In genomic region chr20:63944078-63944941, GRCh38 we compare ENCODE assay signal across 28 cellular contexts. TPM values are rescaled to one million over a fixed set of nuclear protein-coding genes. Genes with fewer than 3 reads are reported as not detected.
DNase-seq lines count a peak whose midpoint lies in the region; ATAC-seq and TF ChIP-seq lines count a peak whose summit lies in the region.
"Had no signal": no experiment of that assay in that cellular context is flagged by ENCODE, and none has a peak within 500 bp of the region (broad histone marks: within the 10 kb centered on the region; RNA-seq: fewer than 3 reads in every experiment).

No MANE protein-coding gene starts in this region.

- H3K9ac ChIP-seq in neuronal stem cell (ENCODE audit: low read depth, low read length, poor library complexity), result no peak overlapping the region
- H3K9ac ChIP-seq: KMS-11, SK-N-SH had no signal

- H3K9me2 ChIP-seq in hepatocyte (replicated peaks; ENCODE audit: insufficient read depth), result no peaks in the 10 kb centered on the region
- H3K9me2 ChIP-seq: SK-N-SH had no signal

- H2BK12ac ChIP-seq in neuronal stem cell (ENCODE audit: low read length), result peak overlapping the region; percentile 58

- H3K4ac ChIP-seq in neuronal stem cell (ENCODE audit: low read length), result no peak overlapping the region

- H3K27ac ChIP-seq in left ventricle myocardium inferior (replicated peaks), result peak overlapping the region; percentile 98
- H3K27ac ChIP-seq in neuronal stem cell (replicated peaks; ENCODE audit: low read length), result no peak overlapping the region
- peak overlapping the region; percentile 77 for H3K27ac ChIP-seq in upper lobe of right lung
- H3K27ac ChIP-seq in hepatocyte, result no peak overlapping the region
- H3K27ac ChIP-seq: A549, ascending aorta, KMS-11, ovary, transverse colon had no signal

- peak overlapping the region; percentile 34 for H3K23ac ChIP-seq in neuronal stem cell (ENCODE audit: low read depth, low read length, poor library complexity)

- H3K36me3 ChIP-seq in left ventricle myocardium inferior (peaks cover 61% of the 10 kb centered on the region), neuronal stem cell (replicated peaks in 1 of 2; ENCODE audit: control insufficient read depth in 2 of 2, insufficient read depth in 2 of 2, low read length in 2 of 2) (peaks cover 39 to 66% of the 10 kb centered on the region in 2 donors), upper lobe of right lung (peaks cover 55% of the 10 kb centered on the region), hepatocyte (replicated peaks; ENCODE audit: insufficient read depth, low read depth) (no peaks in the 10 kb centered on the region)
- H3K36me3 ChIP-seq: ovary had no signal

- no peak overlapping the region for H3K4me3 Mint-ChIP-seq in chondrocyte (ENCODE audit: unreplicated experiment)
- H3K4me3 Mint-ChIP-seq: activated T-cell treated with anti-CD3 and anti-CD28 coated beads, Interleukin-2, amount 50 U/mL, for 4 hours; memory B cell; nephron progenitor cell had no signal

- no peaks in the 10 kb centered on the region for H3K9me3 Mint-ChIP-seq in chondrocyte (ENCODE audit: low read depth)
- H3K9me3 Mint-ChIP-seq: activated T-cell treated with anti-CD3 and anti-CD28 coated beads, Interleukin-2, amount 50 U/mL, for 4 hours; memory B cell; nephron progenitor cell had no signal

- WGBS in neuronal stem cell (ENCODE audit: extremely low coverage in 2 of 2, insufficient read length in 2 of 2, insufficient replicate concordance in 1 of 2), 2 donors, result no CpG with 5 or more reads among the region's 35 CpGs
- WGBS in hepatocyte (ENCODE audit: low lambda C conversion rate, missing lambda C conversion rate), result 97% methylated on average over 24 of the region's 35 CpGs

- no peak overlapping the region for H3K4me2 ChIP-seq in neuronal stem cell (ENCODE audit: insufficient read depth, low read length, poor library complexity, severe bottlenecking)
- H3K4me2 ChIP-seq in hepatocyte, result no peak overlapping the region
- H3K4me2 ChIP-seq: A549, KMS-11, SK-N-SH had no signal

- H3K9me3 ChIP-seq in left ventricle myocardium inferior (replicated peaks), result no peaks in the 10 kb centered on the region
- H3K9me3 ChIP-seq in neuronal stem cell (replicated peaks in 1 of 2; ENCODE audit: control insufficient read depth in 2 of 2, insufficient read depth in 1 of 2, low read depth in 1 of 2, low read length in 2 of 2), result no peaks in the 10 kb centered on the region
- H3K9me3 ChIP-seq in upper lobe of right lung, result no peaks in the 10 kb centered on the region
- H3K9me3 ChIP-seq in hepatocyte (ENCODE audit: low read depth), result no peaks in the 10 kb centered on the region
- H3K9me3 ChIP-seq: A549, ascending aorta, heart right ventricle, ovary, SK-N-SH, transverse colon had no signal

- peaks cover 72% of the 10 kb centered on the region for H3K4me1 ChIP-seq in left ventricle myocardium inferior
- peaks cover 8 to 17% of the 10 kb centered on the region in 2 donors for H3K4me1 ChIP-seq in neuronal stem cell (ENCODE audit: control insufficient read depth in 2 of 2, insufficient read depth in 1 of 2, low read depth in 1 of 2, low read length in 2 of 2)
- peaks cover 42% of the 10 kb centered on the region for H3K4me1 ChIP-seq in upper lobe of right lung
- H3K4me1 ChIP-seq in hepatocyte (ENCODE audit: insufficient read depth), result peaks cover 6% of the 10 kb centered on the region

- no peak overlapping the region for H2BK15ac ChIP-seq in neuronal stem cell (ENCODE audit: low read length)

- H3K27me3 Mint-ChIP-seq in chondrocyte (ENCODE audit: low read depth), result no peaks in the 10 kb centered on the region
- H3K27me3 Mint-ChIP-seq: effector memory CD8-positive, alpha-beta T cell; memory B cell had no signal

- H2BK120ac ChIP-seq in neuronal stem cell (ENCODE audit: low read depth, low read length), result no peak overlapping the region

- no peak overlapping the region for H2AK5ac ChIP-seq in neuronal stem cell (ENCODE audit: low read depth, low read length)

- H4K8ac ChIP-seq in neuronal stem cell (ENCODE audit: low read depth, low read length), result no peak overlapping the region

- H3K27me3 ChIP-seq in left ventricle myocardium inferior (ENCODE audit: low read depth) (no peaks in the 10 kb centered on the region), neuronal stem cell (ENCODE audit: control insufficient read depth in 3 of 3, insufficient read depth in 3 of 3, low read depth in 1 of 3, low read length in 3 of 3) (no peaks in the 10 kb centered on the region), upper lobe of right lung (no peaks in the 10 kb centered on the region), hepatocyte (no peaks in the 10 kb centered on the region)
- H3K27me3 ChIP-seq: ascending aorta, heart right ventricle, MG63, ovary, transverse colon had no signal

- peak overlapping the region; percentile 8 for H3K27ac Mint-ChIP-seq in chondrocyte (ENCODE audit: unreplicated experiment)
- H3K27ac Mint-ChIP-seq: effector memory CD8-positive, alpha-beta T cell; memory B cell had no signal

- no peak overlapping the region for H3K14ac ChIP-seq in neuronal stem cell (ENCODE audit: low read length)

- peak overlapping the region; percentile 28 for H3K18ac ChIP-seq in neuronal stem cell (ENCODE audit: low read length)

- H2AFZ ChIP-seq in neuronal stem cell (ENCODE audit: low read length) (no peak overlapping the region), hepatocyte (no peak overlapping the region)

- peaks cover 40% of the 10 kb centered on the region for H3K79me2 ChIP-seq in hepatocyte

- TF ChIP-seq CTCF in left ventricle myocardium inferior (IDR thresholded peaks at IDR 0.05; ENCODE audit: borderline replicate concordance), result no peak
- TF ChIP-seq CTCF in chondrocyte (IDR thresholded peaks at IDR 0.05), result no peak
- TF ChIP-seq CTCF in upper lobe of right lung (IDR thresholded peaks at IDR 0.05), result no peak
- no peak for TF ChIP-seq CTCF in hepatocyte (IDR thresholded peaks at IDR 0.05; ENCODE audit: poor library complexity)

- peaks cover 3% of the 10 kb centered on the region for H3K36me3 Mint-ChIP-seq in chondrocyte (ENCODE audit: low read depth)

- H3K4me3 ChIP-seq in left ventricle myocardium inferior, result no peak overlapping the region
- H3K4me3 ChIP-seq in neuronal stem cell (ENCODE audit: low read length in 2 of 2), result no peak overlapping the region
- H3K4me3 ChIP-seq in upper lobe of right lung, result no peak overlapping the region
- H3K4me3 ChIP-seq in hepatocyte, result no peak overlapping the region
- H3K4me3 ChIP-seq: A549, ascending aorta, heart right ventricle, MG63, ovary, transverse colon had no signal

- ATAC-seq in Right ventricle myocardium superior (ENCODE audit: poor library complexity) (no peak), upper lobe of right lung (no peak), GM18861 (IDR thresholded peaks at IDR 0.05; ENCODE audit: unreplicated experiment) (no peak)
- ATAC-seq: A549; activated T-cell treated with anti-CD3 and anti-CD28 coated beads, Interleukin-2, amount 50 U/mL, for 4 hours; effector memory CD8-positive, alpha-beta T cell; heart right ventricle had no signal

- no peak overlapping the region for H4K91ac ChIP-seq in neuronal stem cell (ENCODE audit: low read depth, low read length, poor library complexity)

- H4K20me1 ChIP-seq in hepatocyte (ENCODE audit: insufficient read depth, poor library complexity, severe bottlenecking), result peaks cover 56% of the 10 kb centered on the region

- H3K4me1 Mint-ChIP-seq in chondrocyte (ENCODE audit: low read depth), result peaks cover 19% of the 10 kb centered on the region

- no peak overlapping the region for H2BK5ac ChIP-seq in neuronal stem cell (ENCODE audit: low read length)

- intact Hi-C loops in left ventricle myocardium inferior (cut with micrococcal nuclease) (no loop called here), Right ventricle myocardium superior (cut with DNase I) (no loop called here), upper lobe of right lung (cut with DNase I) (no loop called here)

- peaks cover 34% of the 10 kb centered on the region for H3K79me1 ChIP-seq in neuronal stem cell (ENCODE audit: low read depth, low read length)

- DNase-seq in left ventricle myocardium inferior (no peak), Right ventricle myocardium superior (no peak), chondrocyte (ENCODE audit: low spot score) (no peak), neuronal stem cell (ENCODE audit: low spot score) (no peak), upper lobe of right lung (no peak), DMS53 treated with DMSO at 0.1 percent for 48 hours (lab: John Stamatoyannopoulos, UW; ENCODE audit: unreplicated experiment) (no peak), hepatocyte (ENCODE audit: low spot score) (no peak)
- DNase-seq: activated T-cell treated with anti-CD3 and anti-CD28 coated beads, Interleukin-2, amount 50 U/mL, for 4 hours; caudate nucleus; effector memory CD8-positive, alpha-beta T cell; kidney glomerular epithelial cell; MG63; NCI-H1105; NCI-H187; NCI-H510A; nephron progenitor cell; retina; SK-N-SH; stimulated activated CD4-positive, alpha-beta T cell treated with anti-CD3 and anti-CD28 coated beads, Interleukin-12 subunit alpha, Interleukin-12 subunit beta, amount 100 ng/mL, for 4 hours; stimulated activated CD4-positive, alpha-beta T cell treated with anti-CD3 and anti-CD28 coated beads, Interleukin-4, amount 100 ng/mL, for 1 hour; transverse colon had no signal

RNA-seq across cellular contexts. Expression of gene UCKL1, which starts 11.9 kb away (rescaled TPM):
- total RNA-seq in left ventricle myocardium inferior (41.0 TPM), Right ventricle myocardium superior (54.4 TPM), chondrocyte (24.3 to 27.5 TPM (median 27.2 TPM) in 3 replicates), upper lobe of right lung (38.9 TPM), hepatocyte (18.5 and 20.0 TPM in 2 replicates)
- 17.0 TPM for polyA plus RNA-seq in neuronal stem cell (2013, experiment 1 of 2)
- 15.6 TPM for polyA plus RNA-seq in neuronal stem cell (2013, experiment 2 of 2)
- 52.2 and 62.9 TPM in 2 replicates for polyA plus RNA-seq in hepatocyte

RNA-seq across cellular contexts. Expression of gene ZNF512B, which starts 25.4 kb away (rescaled TPM):
- total RNA-seq in left ventricle myocardium inferior (12.6 TPM), Right ventricle myocardium superior (11.3 TPM), chondrocyte (36.5 to 44.3 TPM (median 37.2 TPM) in 3 replicates), upper lobe of right lung (17.6 TPM), hepatocyte (11.5 and 13.5 TPM in 2 replicates)
- polyA plus RNA-seq in neuronal stem cell (2013, experiment 1 of 2), result 7.8 TPM
- polyA plus RNA-seq in neuronal stem cell (2013, experiment 2 of 2), result 7.3 TPM
- 10.1 and 12.4 TPM in 2 replicates for polyA plus RNA-seq in hepatocyte

RNA-seq across cellular contexts. Expression of gene SAMD10, which starts 35.1 kb away (rescaled TPM):
- 5.6 TPM for total RNA-seq in left ventricle myocardium inferior
- 6.0 TPM for total RNA-seq in Right ventricle myocardium superior
- 3.8 to 4.7 TPM (median 4.3 TPM) in 3 replicates for total RNA-seq in chondrocyte
- polyA plus RNA-seq in neuronal stem cell (2013, experiment 1 of 2), result 6.5 TPM
- polyA plus RNA-seq in neuronal stem cell (2013, experiment 2 of 2), result 5.8 TPM
- 4.3 TPM for total RNA-seq in upper lobe of right lung
- total RNA-seq in hepatocyte, result 1.1 and 1.6 TPM in 2 replicates
- 11.0 and 11.7 TPM in 2 replicates for polyA plus RNA-seq in hepatocyte
- total RNA-seq: ascending aorta had no signal
- polyA plus RNA-seq: A549 had no signal

RNA-seq across cellular contexts. Expression of gene PRPF6, which starts 36.6 kb away (rescaled TPM):
- total RNA-seq in left ventricle myocardium inferior (46.8 TPM), Right ventricle myocardium superior (45.3 TPM), chondrocyte (49.0 to 56.6 TPM (median 49.5 TPM) in 3 replicates), upper lobe of right lung (58.9 TPM), hepatocyte (35.6 and 41.3 TPM in 2 replicates)
- 50.0 TPM for polyA plus RNA-seq in neuronal stem cell (2013, experiment 1 of 2)
- polyA plus RNA-seq in neuronal stem cell (2013, experiment 2 of 2), result 49.3 TPM
- polyA plus RNA-seq in hepatocyte, result 37.3 and 43.1 TPM in 2 replicates

RNA-seq across cellular contexts. Expression of gene DNAJC5, which starts 49.4 kb away (rescaled TPM):
- total RNA-seq in left ventricle myocardium inferior (42.8 TPM), Right ventricle myocardium superior (42.3 TPM), chondrocyte (44.2 to 46.6 TPM (median 45.1 TPM) in 3 replicates), upper lobe of right lung (49.8 TPM), hepatocyte (34.0 and 39.6 TPM in 2 replicates)
- 17.2 TPM for polyA plus RNA-seq in neuronal stem cell (2013, experiment 1 of 2)
- 16.8 TPM for polyA plus RNA-seq in neuronal stem cell (2013, experiment 2 of 2)
- polyA plus RNA-seq in hepatocyte, result 6.6 and 10.2 TPM in 2 replicates

Comparison
In these comparisons a context has a peak if more than half of its experiments do, and no peak if none do; other contexts are left out.
1. H3K27ac ChIP-seq: peak in left ventricle myocardium inferior (single experiment) and upper lobe of right lung (single experiment); none in neuronal stem cell (single experiment) and hepatocyte (single experiment).